15 cellular contexts compared by ENCODE assay signal in genomic region chr12:122049827-122050226, GRCh38.
"Had no signal": no experiment of that assay in that cellular context is flagged by ENCODE, and none has a peak within 500 bp of the region (broad histone marks: within the 10 kb centered on the region; RNA-seq: fewer than 3 reads in every experiment).

No MANE protein-coding gene starts in this region.

- H3K27me3 ChIP-seq: heart right ventricle, testis, transverse colon had no signal

- H3K36me3 ChIP-seq: transverse colon had no signal

- H3K4me3 ChIP-seq: heart right ventricle, mucosa of descending colon, testis, transverse colon had no signal

- H3K27ac ChIP-seq: testis had no signal

- H3K27ac Mint-ChIP-seq: dendritic cell treated with granulocyte-macrophage colony-stimulating factor and Interleukin-4, amounts not matched to agents 40 ng/mL and 50 ng/mL, for 4 days; stimulated activated naive CD8-positive, alpha-beta T cell treated with anti-CD3 and anti-CD28 coated beads, Interleukin-15, amount 100 ng/mL, for 72 hours had no signal

- H3K27me3 Mint-ChIP-seq: dendritic cell treated with granulocyte-macrophage colony-stimulating factor and Interleukin-4, amounts not matched to agents 40 ng/mL and 50 ng/mL, for 4 days; naive thymus-derived CD8-positive, alpha-beta T cell; stimulated activated memory B cell treated with anti-CD40 and anti-IgM and Interleukin-4, amounts not matched to agents 10 μg/mL and 1 μg/mL and 100 μg/mL, for 72 hours; stimulated activated naive CD8-positive, alpha-beta T cell treated with anti-CD3 and anti-CD28 coated beads, Interleukin-15, amount 100 ng/mL, for 72 hours had no signal

- ATAC-seq: left lobe of liver; mucosa of descending colon; naive thymus-derived CD8-positive, alpha-beta T cell; right cardiac atrium; stimulated activated memory B cell treated with anti-CD40 and anti-IgM and Interleukin-4, amounts not matched to agents 10 μg/mL and 1 μg/mL and 100 μg/mL, for 72 hours; stimulated activated naive CD8-positive, alpha-beta T cell treated with anti-CD3 and anti-CD28 coated beads, Interleukin-15, amount 100 ng/mL, for 72 hours had no signal

- DNase-seq: cerebellar nuclear complex; foreskin melanocyte; heart right ventricle; hypothalamus; mammary epithelial cell; mucosa of descending colon; stimulated activated CD4-positive, alpha-beta T cell treated with anti-CD3 and anti-CD28 coated beads, Interleukin-4, amount 100 ng/mL, for 1 hour; stimulated activated naive CD8-positive, alpha-beta T cell treated with anti-CD3 and anti-CD28 coated beads, Interleukin-15, amount 100 ng/mL, for 72 hours; testis; transverse colon had no signal

- H3K9me3 Mint-ChIP-seq: dendritic cell treated with granulocyte-macrophage colony-stimulating factor and Interleukin-4, amounts not matched to agents 40 ng/mL and 50 ng/mL, for 4 days; stimulated activated memory B cell treated with anti-CD40 and anti-IgM and Interleukin-4, amounts not matched to agents 10 μg/mL and 1 μg/mL and 100 μg/mL, for 72 hours; stimulated activated naive CD8-positive, alpha-beta T cell treated with anti-CD3 and anti-CD28 coated beads, Interleukin-15, amount 100 ng/mL, for 72 hours had no signal

- H3K9me3 ChIP-seq: heart right ventricle, mucosa of descending colon, testis, transverse colon had no signal

- H3K4me3 Mint-ChIP-seq: dendritic cell treated with granulocyte-macrophage colony-stimulating factor and Interleukin-4, amounts not matched to agents 40 ng/mL and 50 ng/mL, for 4 days; naive thymus-derived CD8-positive, alpha-beta T cell; stimulated activated memory B cell treated with anti-CD40 and anti-IgM and Interleukin-4, amounts not matched to agents 10 μg/mL and 1 μg/mL and 100 μg/mL, for 72 hours; stimulated activated naive CD8-positive, alpha-beta T cell treated with anti-CD3 and anti-CD28 coated beads, Interleukin-15, amount 100 ng/mL, for 72 hours had no signal
